ENCODE assay signal across 16 cellular contexts in the genomic region with DNA sequence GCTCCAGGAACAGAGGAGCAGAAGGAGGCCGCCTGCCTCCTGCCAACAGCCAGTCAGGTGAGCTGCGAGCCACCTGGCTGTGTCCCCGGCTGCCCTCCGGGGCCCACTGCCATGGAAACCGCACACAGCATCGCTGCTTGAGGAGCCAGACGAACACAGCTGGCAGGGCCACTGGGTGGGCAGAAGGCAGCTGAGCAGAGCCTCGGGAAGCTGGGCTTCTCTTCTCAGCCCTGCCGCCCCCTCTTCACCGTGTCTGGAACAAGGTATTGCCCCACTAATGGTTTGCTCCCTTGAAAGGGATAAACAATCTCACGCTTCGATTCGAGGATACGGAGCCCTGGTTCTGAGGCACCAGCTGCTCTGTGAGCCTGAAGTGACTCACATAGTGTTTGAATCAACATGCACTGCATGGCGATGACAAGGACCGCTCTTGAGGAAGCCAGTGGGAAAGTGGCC.
DNase-seq lines count a peak whose midpoint lies in the region; ATAC-seq and TF ChIP-seq lines count a peak whose summit lies in the region.
"Had no signal": no experiment of that assay in that cellular context is flagged by ENCODE, and none has a peak within 500 bp of the region (broad histone marks: within the 10 kb centered on the region; RNA-seq: fewer than 3 reads in every experiment).

No MANE protein-coding gene starts in this region.

- POLR2A ChIA-PET in CD8-positive, alpha-beta memory T cell (lab: Charles Lee): no interaction called here

- TF ChIP-seq CTCF in right lobe of liver (IDR thresholded peaks at IDR 0.05): no peak

- peaks cover 6 to 23% of the 10 kb centered on the region in 2 donors for H3K27me3 Mint-ChIP-seq in CD8-positive, alpha-beta memory T cell

- H3K36me3 Mint-ChIP-seq in CD8-positive, alpha-beta memory T cell: no peaks in the 10 kb centered on the region
- H3K36me3 Mint-ChIP-seq: natural killer cell; stimulated activated naive B cell treated with anti-CD40 and anti-IgM and Interleukin-4, amounts not matched to agents 10 μg/mL and 1 μg/mL and 100 μg/mL, for 72 hours had no signal

- H3K27ac Mint-ChIP-seq in CD8-positive, alpha-beta memory T cell: no peak overlapping the region
- H3K27ac Mint-ChIP-seq: natural killer cell; stimulated activated naive B cell treated with anti-CD40 and anti-IgM and Interleukin-4, amounts not matched to agents 10 μg/mL and 1 μg/mL and 100 μg/mL, for 72 hours had no signal

- CTCF ChIA-PET in CD8-positive, alpha-beta memory T cell (lab: Charles Lee): no interaction called here

- no peak for TF ChIP-seq POLR2A in right lobe of liver (IDR thresholded peaks at IDR 0.05)

- H3K9ac ChIP-seq in adipocyte (ENCODE audit: low read length): no peak overlapping the region
- H3K9ac ChIP-seq: BLaER1 treated with 17β-estradiol and CSF1 and Interleukin-3, amounts not matched to agents 10 nM and 100 nM; SK-N-SH had no signal

- H3K27ac ChIP-seq in right lobe of liver: peak overlapping the region in 2 of 3 donors; percentile 15 to 33
- no peak overlapping the region for H3K27ac ChIP-seq in CD8-positive, alpha-beta memory T cell (ENCODE audit: low read depth, low read length)
- H3K27ac ChIP-seq: BLaER1 treated with 17β-estradiol and CSF1 and Interleukin-3, amounts not matched to agents 10 nM and 100 nM; vagina had no signal

- no peaks in the 10 kb centered on the region for H3K9me3 Mint-ChIP-seq in CD8-positive, alpha-beta memory T cell
- H3K9me3 Mint-ChIP-seq: natural killer cell had no signal

- peaks cover 4% of the 10 kb centered on the region for H3K9me3 ChIP-seq in adipocyte (ENCODE audit: control insufficient read depth, low read length)
- H3K9me3 ChIP-seq in right lobe of liver: no peaks in the 10 kb centered on the region
- H3K9me3 ChIP-seq in CD8-positive, alpha-beta memory T cell (ENCODE audit: low read length): no peaks in the 10 kb centered on the region
- H3K9me3 ChIP-seq: breast epithelium, SK-N-SH, vagina had no signal

- WGBS in right lobe of liver (ENCODE audit: insufficient coverage, low coverage, low lambda C conversion rate, missing lambda C conversion rate): 72% methylated on average over 6 of the region's 16 CpGs

- no peaks in the 10 kb centered on the region for H3K4me1 ChIP-seq in adipocyte (ENCODE audit: control insufficient read depth, insufficient read depth, low read length)
- H3K4me1 ChIP-seq in right lobe of liver: no peaks in the 10 kb centered on the region
- H3K4me1 ChIP-seq in CD8-positive, alpha-beta memory T cell (ENCODE audit: insufficient read depth, low read length): no peaks in the 10 kb centered on the region
- H3K4me1 ChIP-seq: breast epithelium, vagina had no signal

- no peaks in the 10 kb centered on the region for H3K4me1 Mint-ChIP-seq in CD8-positive, alpha-beta memory T cell
- H3K4me1 Mint-ChIP-seq: natural killer cell had no signal

- intact Hi-C loops in right lobe of liver (cut with DNase I): no loop called here

- H3K36me3 ChIP-seq in adipocyte (ENCODE audit: control insufficient read depth, insufficient read depth, low read length, severe bottlenecking): no peaks in the 10 kb centered on the region
- no peaks in the 10 kb centered on the region for H3K36me3 ChIP-seq in right lobe of liver
- no peaks in the 10 kb centered on the region for H3K36me3 ChIP-seq in CD8-positive, alpha-beta memory T cell (ENCODE audit: insufficient read depth, low read length)
- H3K36me3 ChIP-seq: BLaER1 treated with 17β-estradiol and CSF1 and Interleukin-3, amounts not matched to agents 10 nM and 100 nM; breast epithelium; vagina had no signal

- DNase-seq in DMS 273 treated with DMSO at 0.1 percent for 48 hours (lab: John Stamatoyannopoulos, UW): peak; percentile 11
- DNase-seq in NCI-H1092 treated with DMSO at 0.1 percent for 48 hours (lab: John Stamatoyannopoulos, UW): peak; percentile 60
- DNase-seq in adipocyte (ENCODE audit: low read depth): peak; percentile 28
- DNase-seq in right lobe of liver: no peak
- no peak for DNase-seq in GM19238 (ENCODE audit: insufficient read length, low spot score)
- no peak for DNase-seq in CD8-positive, alpha-beta memory T cell
- no peak for DNase-seq in NCI-H82 (lab: John Stamatoyannopoulos, UW)
- DNase-seq: activated CD8-positive, alpha-beta memory T cell treated with anti-CD3 and anti-CD28 coated beads for 24 hours; glutamatergic neuron; natural killer cell; SK-N-SH; stimulated activated naive B cell treated with anti-CD40 and anti-IgM and Interleukin-4, amounts not matched to agents 10 μg/mL and 1 μg/mL and 100 μg/mL, for 72 hours had no signal

- H3K4me3 ChIP-seq in adipocyte (ENCODE audit: low read length) (no peak overlapping the region), right lobe of liver (no peak overlapping the region)
- no peak overlapping the region for H3K4me3 ChIP-seq in CD8-positive, alpha-beta memory T cell (ENCODE audit: low read length)
- H3K4me3 ChIP-seq: BLaER1 treated with 17β-estradiol and CSF1 and Interleukin-3, amounts not matched to agents 10 nM and 100 nM; vagina had no signal

- no peak overlapping the region for H3K4me3 Mint-ChIP-seq in CD8-positive, alpha-beta memory T cell
- H3K4me3 Mint-ChIP-seq: natural killer cell; stimulated activated naive B cell treated with anti-CD40 and anti-IgM and Interleukin-4, amounts not matched to agents 10 μg/mL and 1 μg/mL and 100 μg/mL, for 72 hours had no signal

- no peak for ATAC-seq in right lobe of liver
- no peak for ATAC-seq in HG03354 (IDR thresholded peaks at IDR 0.05; ENCODE audit: poor library complexity, severe bottlenecking, unreplicated experiment)
- ATAC-seq: natural killer cell; stimulated activated naive B cell treated with anti-CD40 and anti-IgM and Interleukin-4, amounts not matched to agents 10 μg/mL and 1 μg/mL and 100 μg/mL, for 72 hours had no signal

- H3K27me3 ChIP-seq in adipocyte (replicated peaks; ENCODE audit: control insufficient read depth, insufficient read depth, low read length) (no peaks in the 10 kb centered on the region), right lobe of liver (no peaks in the 10 kb centered on the region)
- H3K27me3 ChIP-seq in CD8-positive, alpha-beta memory T cell (ENCODE audit: insufficient read depth, low read length, poor library complexity, severe bottlenecking): no peaks in the 10 kb centered on the region
- H3K27me3 ChIP-seq: BLaER1 treated with 17β-estradiol and CSF1 and Interleukin-3, amounts not matched to agents 10 nM and 100 nM; breast epithelium; vagina had no signal

Comparison
In these comparisons a context has a peak if more than half of its experiments do, and no peak if none do; other contexts are left out.
1. DNase-seq: peak in DMS 273 treated with DMSO at 0.1 percent for 48 hours (single experiment), NCI-H1092 treated with DMSO at 0.1 percent for 48 hours (single experiment) and adipocyte (single experiment); none in right lobe of liver (0 of 3), GM19238 (single experiment), CD8-positive, alpha-beta memory T cell (0 of 5) and NCI-H82 (single experiment).